In the genomic region with DNA sequence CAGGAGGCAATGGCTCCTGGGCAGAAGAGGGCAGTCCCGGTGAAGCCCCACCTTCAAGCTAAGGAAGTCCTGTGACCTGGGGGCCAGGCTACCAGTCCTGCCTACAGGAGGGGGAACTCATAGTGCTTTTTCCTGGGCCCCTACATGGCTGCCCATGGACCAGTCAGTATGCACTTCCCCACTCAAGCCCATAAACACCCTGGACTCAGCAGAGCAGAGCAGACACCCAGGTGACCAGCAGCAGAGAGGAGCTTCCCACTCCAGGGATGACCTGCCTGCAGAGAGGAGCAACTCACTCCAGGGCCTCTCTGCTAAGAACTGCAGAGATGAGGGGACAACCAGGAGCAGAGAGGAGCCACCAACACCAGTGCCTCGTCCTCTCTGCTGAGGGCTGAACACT, we compare ENCODE assay signal across 9 cellular contexts. TPM values are rescaled to one million over a fixed set of nuclear protein-coding genes. Genes with fewer than 3 reads are reported as not detected.
"Had no signal": no experiment of that assay in that cellular context is flagged by ENCODE, and none has a peak within 500 bp of the region (broad histone marks: within the 10 kb centered on the region; RNA-seq: fewer than 3 reads in every experiment).

No MANE protein-coding gene starts in this region.

- H3K4me1 ChIP-seq: HAP-1 had no signal

- DNase-seq: HFFc6, KG1 had no signal

- H3K36me3 ChIP-seq: HAP-1 had no signal

- H3K4me2 ChIP-seq: GM23338 had no signal

- H3K4me1 Mint-ChIP-seq: GM23338 had no signal

- ATAC-seq: GM23338, HCT116 had no signal

- H3K9me3 ChIP-seq: HAP-1 had no signal

- H3K27ac Mint-ChIP-seq: GM23338, HFFc6, IgD-negative memory B cell had no signal

- H2AFZ ChIP-seq: GM23338 had no signal

- H3K4me3 ChIP-seq: GM23338, HAP-1 had no signal

- FAIRE-seq: H1, H54, HTR-8/SVneo had no signal

- H3K4me3 Mint-ChIP-seq: GM23338, HFFc6, IgD-negative memory B cell had no signal

RNA-seq across cellular contexts. Expression of a gene that starts 42.3 kb away (rescaled TPM):
- polyA plus RNA-seq: IgD-negative memory B cell had no signal
